In the genomic region with DNA sequence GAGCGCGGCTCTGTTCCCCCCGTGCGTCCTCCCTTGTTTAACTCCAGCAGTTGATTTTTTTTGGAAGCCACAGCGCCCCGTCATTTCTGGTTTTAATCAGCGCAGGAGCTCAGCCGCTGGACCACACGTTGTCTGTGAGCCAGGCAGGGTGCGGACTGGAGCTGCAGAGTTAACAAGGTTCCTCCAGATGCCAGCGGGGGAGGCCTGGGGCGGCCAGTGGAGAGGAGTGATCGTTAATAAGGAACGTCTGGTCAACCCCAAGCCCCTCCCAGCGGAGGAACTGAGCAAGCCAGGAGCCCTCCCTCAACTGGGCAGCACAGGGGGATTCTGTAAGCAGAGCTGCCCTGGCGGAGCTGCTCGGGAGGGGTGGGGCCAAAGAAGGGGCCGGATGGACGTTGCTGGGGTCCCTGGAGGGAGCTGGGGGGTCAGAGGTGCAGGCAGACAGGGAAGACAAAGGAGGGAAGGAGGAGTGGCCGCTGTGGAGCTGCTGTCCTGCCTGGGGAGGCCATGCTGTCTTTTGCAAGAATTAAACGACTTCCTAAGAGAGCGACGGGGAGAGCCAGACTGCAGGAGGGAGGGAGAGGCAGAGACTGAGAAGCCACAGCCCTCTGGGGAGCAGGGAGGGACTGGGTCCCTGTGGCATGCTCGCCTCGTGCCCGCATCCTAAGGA, we compare ENCODE assay signal across 9 cellular contexts.
DNase-seq lines count a peak whose midpoint lies in the region; ATAC-seq, FAIRE-seq and TF ChIP-seq lines count a peak whose summit lies in the region.
"Had no signal": no experiment of that assay in that cellular context is flagged by ENCODE, and none has a peak within 500 bp of the region (broad histone marks: within the 10 kb centered on the region; RNA-seq: fewer than 3 reads in every experiment).

No MANE protein-coding gene starts in this region.

- H3K4me3 ChIP-seq in duodenal mucosa (ENCODE audit: low read depth in 1 of 2, low read length in 2 of 2), result peak overlapping the region; percentile 11 to 16
- peak overlapping the region in 1 of 2 donors; percentile 21 for H3K4me3 ChIP-seq in kidney (ENCODE audit: low read length in 2 of 2)
- H3K4me3 ChIP-seq in A673 (ENCODE audit: low read depth, low read length, poor library complexity, severe bottlenecking), result no peak overlapping the region
- H3K4me3 ChIP-seq in osteoblast (ENCODE audit: insufficient read depth, low read length), result no peak overlapping the region

- peaks cover 30 to 40% of the 10 kb centered on the region in 2 donors for H3K27me3 Mint-ChIP-seq in stimulated activated naive B cell treated with anti-CD40 and anti-IgM and Interleukin-4, amounts not matched to agents 10 μg/mL and 1 μg/mL and 100 μg/mL, for 72 hours
- peaks cover 7 to 10% (median 9%) of the 10 kb centered on the region in 3 donors for H3K27me3 Mint-ChIP-seq in immature natural killer cell (ENCODE audit: low read depth in 3 of 3)

- no peaks in the 10 kb centered on the region for H3K4me1 ChIP-seq in duodenal mucosa (ENCODE audit: control insufficient read depth in 1 of 2, insufficient read depth in 2 of 2, low read length in 2 of 2)
- peaks cover 0 to 3% of the 10 kb centered on the region in 2 donors for H3K4me1 ChIP-seq in kidney (ENCODE audit: control insufficient read depth in 1 of 2, insufficient read depth in 1 of 2, low read depth in 1 of 2, low read length in 2 of 2)
- H3K4me1 ChIP-seq in A673 (ENCODE audit: insufficient read depth, low read length, poor library complexity, severe bottlenecking), result no peaks in the 10 kb centered on the region
- no peaks in the 10 kb centered on the region for H3K4me1 ChIP-seq in osteoblast (ENCODE audit: insufficient read depth, low read length)

- peak overlapping the region; percentile 15 for H3K27ac Mint-ChIP-seq in stimulated activated naive B cell treated with anti-CD40 and anti-IgM and Interleukin-4, amounts not matched to agents 10 μg/mL and 1 μg/mL and 100 μg/mL, for 72 hours
- H3K27ac Mint-ChIP-seq in immature natural killer cell, result no peak overlapping the region

- H3K4me2 ChIP-seq in osteoblast (ENCODE audit: insufficient read depth, low read length), result no peak overlapping the region

- BruUV-seq in A673 (replicated peaks; lab: Mats Ljungman, UMichigan), result no TSS peak

- POLR2A ChIA-PET in A673 (lab: Charles Lee; ENCODE audit: low non-redundant PET), result no interaction called here

- no peaks in the 10 kb centered on the region for H3K79me2 ChIP-seq in osteoblast (ENCODE audit: insufficient read depth, low read length)

- H3K9ac ChIP-seq in duodenal mucosa (ENCODE audit: low read depth in 1 of 2, low read length in 2 of 2) (no peak overlapping the region), kidney (ENCODE audit: low read length in 2 of 2) (no peak overlapping the region)

- H3K9me3 Mint-ChIP-seq in stimulated activated naive B cell treated with anti-CD40 and anti-IgM and Interleukin-4, amounts not matched to agents 10 μg/mL and 1 μg/mL and 100 μg/mL, for 72 hours, result no peaks in the 10 kb centered on the region
- H3K9me3 Mint-ChIP-seq in immature natural killer cell, result peaks cover 0 to 1% (median 0%) of the 10 kb centered on the region in 6 donors

- H2AFZ ChIP-seq in osteoblast (ENCODE audit: low read length), result no peak overlapping the region

- no peaks in the 10 kb centered on the region for H4K20me1 ChIP-seq in osteoblast (ENCODE audit: insufficient read depth, low read length)

- intact Hi-C loops in kidney (cut with DNase I) (no loop called here), A673 (cut with micrococcal nuclease; ENCODE audit: unreplicated experiment) (no loop called here)

- no peaks in the 10 kb centered on the region for H3K27me3 ChIP-seq in duodenal mucosa (ENCODE audit: control insufficient read depth in 1 of 2, insufficient read depth in 2 of 2, low read length in 2 of 2)
- no peaks in the 10 kb centered on the region for H3K27me3 ChIP-seq in A673 (replicated peaks; ENCODE audit: insufficient read depth, low read depth, low read length, poor library complexity)
- H3K27me3 ChIP-seq in osteoblast (ENCODE audit: insufficient read depth, low read length), result no peaks in the 10 kb centered on the region

- no peak for TF ChIP-seq CTCF in kidney (IDR thresholded peaks at IDR 0.05; ENCODE audit: borderline replicate concordance, extremely low read depth, insufficient read depth)
- no peak for TF ChIP-seq CTCF in A673 (conservative IDR thresholded peaks at IDR 0.05; ENCODE audit: low read depth, low read length)
- TF ChIP-seq CTCF in osteoblast (IDR thresholded peaks at IDR 0.05; ENCODE audit: extremely low read depth, low read depth, low read length), result no peak

- no peaks in the 10 kb centered on the region for H3K9me3 ChIP-seq in duodenal mucosa (ENCODE audit: control insufficient read depth in 1 of 2, low read length in 2 of 2)
- no peaks in the 10 kb centered on the region for H3K9me3 ChIP-seq in kidney (ENCODE audit: control insufficient read depth in 1 of 2, low read length in 2 of 2)
- H3K9me3 ChIP-seq in A673 (ENCODE audit: low read depth, low read length, poor library complexity, severe bottlenecking), result no peaks in the 10 kb centered on the region
- H3K9me3 ChIP-seq in osteoblast (ENCODE audit: low read depth, low read length), result no peaks in the 10 kb centered on the region

- peak in 1 of 2 donors; percentile 27 for ATAC-seq in stimulated activated naive B cell treated with anti-CD40 and anti-IgM and Interleukin-4, amounts not matched to agents 10 μg/mL and 1 μg/mL and 100 μg/mL, for 72 hours (replicated peaks)

- H3K36me3 ChIP-seq in duodenal mucosa (ENCODE audit: control insufficient read depth in 1 of 2, insufficient read depth in 2 of 2, low read length in 2 of 2) (no peaks in the 10 kb centered on the region), kidney (ENCODE audit: control insufficient read depth in 1 of 2, insufficient read depth in 2 of 2, low read length in 2 of 2) (no peaks in the 10 kb centered on the region), A673 (ENCODE audit: insufficient read depth, low read length, poor library complexity, severe bottlenecking) (no peaks in the 10 kb centered on the region), osteoblast (ENCODE audit: insufficient read depth, low read length) (no peaks in the 10 kb centered on the region)

- FAIRE-seq in kidney (lab: Jason Lieb, UNC), result no peak

- H3K27ac ChIP-seq in duodenal mucosa (ENCODE audit: low read depth, low read length) (no peak overlapping the region), kidney (ENCODE audit: low read depth in 2 of 2, low read length in 2 of 2) (no peak overlapping the region), A673 (ENCODE audit: low read depth, low read length, poor library complexity, severe bottlenecking) (no peak overlapping the region), osteoblast (ENCODE audit: low read depth, low read length) (no peak overlapping the region)

- peaks cover 0 to 3% of the 10 kb centered on the region in 2 donors for H3K36me3 Mint-ChIP-seq in stimulated activated naive B cell treated with anti-CD40 and anti-IgM and Interleukin-4, amounts not matched to agents 10 μg/mL and 1 μg/mL and 100 μg/mL, for 72 hours
- no peaks in the 10 kb centered on the region for H3K36me3 Mint-ChIP-seq in immature natural killer cell

- H3K4me3 Mint-ChIP-seq in stimulated activated naive B cell treated with anti-CD40 and anti-IgM and Interleukin-4, amounts not matched to agents 10 μg/mL and 1 μg/mL and 100 μg/mL, for 72 hours, result no peak overlapping the region
- H3K4me3 Mint-ChIP-seq in immature natural killer cell, result peak overlapping the region in 1 of 5 donors; percentile 39

- peaks cover 10 to 11% of the 10 kb centered on the region in 2 donors for H3K4me1 Mint-ChIP-seq in stimulated activated naive B cell treated with anti-CD40 and anti-IgM and Interleukin-4, amounts not matched to agents 10 μg/mL and 1 μg/mL and 100 μg/mL, for 72 hours
- no peaks in the 10 kb centered on the region for H3K4me1 Mint-ChIP-seq in immature natural killer cell

- CTCF ChIA-PET in A673 (lab: Charles Lee), result no interaction called here

- peak; percentile 94 for DNase-seq in SK-N-DZ (ENCODE audit: low spot score)
- DNase-seq in kidney, result peak; percentile 72
- DNase-seq in stimulated activated naive B cell treated with anti-CD40 and anti-IgM and Interleukin-4, amounts not matched to agents 10 μg/mL and 1 μg/mL and 100 μg/mL, for 72 hours, result no peak
- no peak for DNase-seq in A673 (ENCODE audit: low spot score)
- no peak for DNase-seq in osteoblast (ENCODE audit: insufficient read length, low spot score, missing footprints)
- no peak for DNase-seq in immature natural killer cell
- DNase-seq: KBM-7; stimulated activated CD4-positive, alpha-beta T cell treated with anti-CD3 and anti-CD28 coated beads, Interleukin-2, amount 100 ng/mL, for 48 hours had no signal

Comparison
In these comparisons a context has a peak if more than half of its experiments do, and no peak if none do; other contexts are left out.
1. DNase-seq: peak in SK-N-DZ (single experiment) and kidney (single experiment); none in stimulated activated naive B cell treated with anti-CD40 and anti-IgM and Interleukin-4, amounts not matched to agents 10 μg/mL and 1 μg/mL and 100 μg/mL, for 72 hours (single experiment), A673 (single experiment), osteoblast (single experiment) and immature natural killer cell (0 of 3).
2. H3K4me3 ChIP-seq: peak in duodenal mucosa (2 of 2); none in A673 (single experiment) and osteoblast (single experiment).